ENCODE assay signal across 15 cellular contexts in the genomic region with DNA sequence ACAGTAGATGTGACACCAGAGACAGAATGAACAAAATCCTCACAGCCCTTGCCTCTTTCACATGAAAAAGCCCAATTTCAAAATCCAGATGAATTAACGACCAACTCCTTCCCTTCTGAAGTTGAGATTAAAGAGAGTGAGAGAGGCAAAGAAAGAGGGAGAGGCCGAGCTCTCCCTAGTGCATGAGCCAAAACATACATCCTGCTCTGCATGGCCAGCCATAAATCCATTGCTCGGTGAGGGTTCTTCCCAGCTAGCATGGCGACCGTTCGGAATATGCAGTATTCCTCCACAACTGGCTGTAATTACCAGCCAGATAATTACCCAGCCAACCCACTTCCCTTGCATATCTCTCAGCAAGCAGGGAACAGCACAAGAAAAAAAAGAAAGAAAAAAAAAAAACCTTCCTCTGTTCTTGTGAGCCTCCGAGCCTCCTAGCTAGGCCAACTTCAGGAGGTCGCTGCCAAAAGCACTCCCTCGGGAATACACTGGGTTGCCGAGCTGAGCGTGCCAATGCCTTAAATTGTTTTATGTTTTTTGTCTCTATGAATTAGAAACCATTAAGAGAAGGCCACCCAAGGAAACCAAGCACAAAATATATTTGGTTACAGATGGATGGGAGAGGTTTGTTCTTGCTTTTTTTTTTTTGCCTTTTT.
A peak's percentile ranks its signal among the peaks of the same experiment; 100 is the strongest.
DNase-seq lines count a peak whose midpoint lies in the region; ATAC-seq and TF ChIP-seq lines count a peak whose summit lies in the region.
"Had no signal": no experiment of that assay in that cellular context is flagged by ENCODE, and none has a peak within 500 bp of the region (broad histone marks: within the 10 kb centered on the region; RNA-seq: fewer than 3 reads in every experiment).

No MANE protein-coding gene starts in this region.

- H3K27me3 Mint-ChIP-seq in GM23338 (ENCODE audit: insufficient read depth, low read depth, poor library complexity) (peaks cover 2% of the 10 kb centered on the region), nephron (ENCODE audit: low read depth) (peaks cover 12% of the 10 kb centered on the region)
- H3K27me3 Mint-ChIP-seq: activated naive CD4-positive, alpha-beta T cell treated with anti-CD3 and anti-CD28 coated beads, Interleukin-2, amount 50 U/mL, for 24 hours had no signal

- H3K27me3 ChIP-seq in A673 (replicated peaks; ENCODE audit: insufficient read depth, low read depth, low read length, poor library complexity) (no peaks in the 10 kb centered on the region), GM23338 (ENCODE audit: insufficient read depth) (no peaks in the 10 kb centered on the region), Peyer's patch (no peaks in the 10 kb centered on the region)

- no peaks in the 10 kb centered on the region for H3K4me1 ChIP-seq in A673 (ENCODE audit: insufficient read depth, low read length, poor library complexity, severe bottlenecking)
- no peaks in the 10 kb centered on the region for H3K4me1 ChIP-seq in GM23338 (ENCODE audit: insufficient read depth)
- no peaks in the 10 kb centered on the region for H3K4me1 ChIP-seq in Peyer's patch

- peaks cover 4% of the 10 kb centered on the region; the same call in 1 of the 2 replicates for H3K9me2 ChIP-seq in GM23338 (ENCODE audit: insufficient read depth)

- intact Hi-C loops in A673 (cut with micrococcal nuclease; ENCODE audit: unreplicated experiment) = no loop called here

- H2AFZ ChIP-seq in GM23338 = peak overlapping the region; percentile 7; the same call in 1 of the 2 replicates

- H4K20me1 ChIP-seq in GM23338 (replicated peaks; ENCODE audit: insufficient read depth) = no peaks in the 10 kb centered on the region

- ATAC-seq in GM23338 = no peak
- ATAC-seq in HG02981 (IDR thresholded peaks at IDR 0.05; ENCODE audit: unreplicated experiment) = no peak
- ATAC-seq in HG02973 (IDR thresholded peaks at IDR 0.05; ENCODE audit: unreplicated experiment) = no peak
- ATAC-seq: activated CD8-positive, alpha-beta memory T cell treated with anti-CD3 and anti-CD28 coated beads, Interleukin-2, amount 10 ng/mL, durations not matched to agents 7 days and 5 days; SK-N-SH treated with all-trans-retinoic acid at 6 μM for 48 hours had no signal

- DNase-seq in A673 (ENCODE audit: low spot score) (peak; percentile 3), GM23338 (ENCODE audit: low spot score) (no peak), fibroblast of gingiva (ENCODE audit: low read depth) (peak; percentile 65), Peyer's patch (no peak), A172 (ENCODE audit: low spot score) (no peak)
- DNase-seq: activated CD8-positive, alpha-beta memory T cell treated with anti-CD3 and anti-CD28 coated beads, Interleukin-2, amount 10 ng/mL, durations not matched to agents 7 days and 5 days; cerebellar nuclear complex; NCI-H2029; occipital lobe had no signal

- H3K4me3 Mint-ChIP-seq in GM23338 (no peak overlapping the region), nephron (peak overlapping the region in 1 of 3 experiments; percentile 19)
- H3K4me3 Mint-ChIP-seq: activated CD8-positive, alpha-beta memory T cell treated with anti-CD3 and anti-CD28 coated beads, Interleukin-2, amount 10 ng/mL, durations not matched to agents 7 days and 5 days; activated naive CD4-positive, alpha-beta T cell treated with anti-CD3 and anti-CD28 coated beads, Interleukin-2, amount 50 U/mL, for 24 hours had no signal

- no peak for TF ChIP-seq CTCF in A673 (conservative IDR thresholded peaks at IDR 0.05; ENCODE audit: low read depth, low read length)
- TF ChIP-seq CTCF in GM23338 (conservative IDR thresholded peaks at IDR 0.05; ENCODE audit: low read depth in 2 of 2) = no peak
- TF ChIP-seq CTCF in nephron (IDR thresholded peaks at IDR 0.05; ENCODE audit: unreplicated experiment in 3 of 3) = no peak
- no peak for TF ChIP-seq CTCF in Peyer's patch (IDR thresholded peaks at IDR 0.05)

- H3F3A ChIP-seq in GM23338 (replicated peaks; ENCODE audit: low read depth) = no peaks in the 10 kb centered on the region

- no peak overlapping the region for H3K4me2 ChIP-seq in GM23338

- no TSS peak for BruUV-seq in A673 (replicated peaks; lab: Mats Ljungman, UMichigan)

- H3K36me3 ChIP-seq in A673 (ENCODE audit: insufficient read depth, low read length, poor library complexity, severe bottlenecking) (no peaks in the 10 kb centered on the region), GM23338 (ENCODE audit: insufficient read depth) (no peaks in the 10 kb centered on the region), Peyer's patch (no peaks in the 10 kb centered on the region)

- CTCF ChIA-PET in A673 (lab: Charles Lee) = no interaction called here

- peaks cover 6% of the 10 kb centered on the region; the same call in 2 of the 3 replicates for H3K9me3 Mint-ChIP-seq in GM23338
- peaks cover 14% of the 10 kb centered on the region for H3K9me3 Mint-ChIP-seq in nephron
- H3K9me3 Mint-ChIP-seq: activated naive CD4-positive, alpha-beta T cell treated with anti-CD3 and anti-CD28 coated beads, Interleukin-2, amount 50 U/mL, for 24 hours had no signal

- no peaks in the 10 kb centered on the region for H3K36me3 Mint-ChIP-seq in GM23338 (ENCODE audit: low read depth)
- H3K36me3 Mint-ChIP-seq in nephron (ENCODE audit: low read depth) = no peaks in the 10 kb centered on the region
- H3K36me3 Mint-ChIP-seq: activated CD8-positive, alpha-beta memory T cell treated with anti-CD3 and anti-CD28 coated beads, Interleukin-2, amount 10 ng/mL, durations not matched to agents 7 days and 5 days; activated naive CD4-positive, alpha-beta T cell treated with anti-CD3 and anti-CD28 coated beads, Interleukin-2, amount 50 U/mL, for 24 hours had no signal

- no peak for TF ChIP-seq POLR2A in Peyer's patch (IDR thresholded peaks at IDR 0.05)

- H3K27ac Mint-ChIP-seq in GM23338 = no peak overlapping the region
- H3K27ac Mint-ChIP-seq in nephron = peak overlapping the region; percentile 74 to 91 (median 85)
- H3K27ac Mint-ChIP-seq: activated CD8-positive, alpha-beta memory T cell treated with anti-CD3 and anti-CD28 coated beads, Interleukin-2, amount 10 ng/mL, durations not matched to agents 7 days and 5 days; activated naive CD4-positive, alpha-beta T cell treated with anti-CD3 and anti-CD28 coated beads, Interleukin-2, amount 50 U/mL, for 24 hours had no signal

- H3K27ac ChIP-seq in A673 (ENCODE audit: low read depth, low read length, poor library complexity, severe bottlenecking) = no peak overlapping the region
- H3K27ac ChIP-seq in GM23338 (ENCODE audit: low read depth) = no peak overlapping the region
- no peak overlapping the region for H3K27ac ChIP-seq in Peyer's patch
- H3K27ac ChIP-seq: HL-60 had no signal

- no peaks in the 10 kb centered on the region for H3K79me2 ChIP-seq in GM23338 (replicated peaks; ENCODE audit: insufficient read depth)

- no peaks in the 10 kb centered on the region for H3K4me1 Mint-ChIP-seq in GM23338
- H3K4me1 Mint-ChIP-seq in nephron = peaks cover 26% of the 10 kb centered on the region
- H3K4me1 Mint-ChIP-seq: activated CD8-positive, alpha-beta memory T cell treated with anti-CD3 and anti-CD28 coated beads, Interleukin-2, amount 10 ng/mL, durations not matched to agents 7 days and 5 days; activated naive CD4-positive, alpha-beta T cell treated with anti-CD3 and anti-CD28 coated beads, Interleukin-2, amount 50 U/mL, for 24 hours had no signal

- H3K9me3 ChIP-seq in A673 (ENCODE audit: low read depth, low read length, poor library complexity, severe bottlenecking) (no peaks in the 10 kb centered on the region), Peyer's patch (no peaks in the 10 kb centered on the region)

- H3K4me3 ChIP-seq in A673 (ENCODE audit: low read depth, low read length, poor library complexity, severe bottlenecking) = no peak overlapping the region
- H3K4me3 ChIP-seq in GM23338 = no peak overlapping the region
- no peak overlapping the region for H3K4me3 ChIP-seq in Peyer's patch

- POLR2A ChIA-PET in A673 (lab: Charles Lee; ENCODE audit: low non-redundant PET) = no interaction called here

TF ChIP-seq in GM23338, 12 proteins besides CTCF, POLR2A, EP300 and RAD21:
- TF ChIP-seq JUNB (IDR thresholded peaks at IDR 0.05; ENCODE audit: unreplicated experiment) (no peak), ZNF331 (CRISPR knock-in tag; IDR thresholded peaks at IDR 0.05; ENCODE audit: low read depth) (no peak)
TF ChIP-seq in GM23338: peak in this region for 0.

Comparison
In these comparisons a context has a peak if more than half of its experiments do, and no peak if none do; other contexts are left out.
1. DNase-seq: peak in A673 (single experiment) and fibroblast of gingiva (single experiment); none in GM23338 (single experiment), Peyer's patch (0 of 3) and A172 (single experiment).